Comparison of ENCODE assay signal across 1 cellular context in the genomic region with DNA sequence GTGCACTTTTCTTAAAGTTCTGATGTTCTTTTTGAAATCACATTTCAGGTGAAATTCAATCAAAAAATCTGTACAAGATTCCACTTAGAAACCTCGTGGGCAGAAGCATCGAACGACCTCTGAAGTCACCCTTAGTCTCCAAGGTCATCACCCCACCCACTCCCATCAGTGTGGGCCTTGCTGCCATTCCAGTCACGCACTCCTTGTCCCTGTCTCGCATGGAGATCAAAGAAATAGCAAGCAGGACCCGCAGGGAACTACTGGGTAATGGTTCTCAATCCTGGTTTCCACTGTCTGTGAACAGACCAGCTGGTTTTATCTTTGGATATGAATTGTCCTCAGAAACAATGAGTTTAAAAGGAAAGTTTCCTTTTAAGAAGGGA.
A peak's percentile ranks its signal among the peaks of the same experiment; 100 is the strongest.
TF ChIP-seq lines count a peak whose summit lies in the region.

No MANE protein-coding gene starts in this region.

TF ChIP-seq in HepG2, 621 proteins besides CTCF, POLR2A, EP300 and RAD21 (continued from another document):
- TF ChIP-seq ZNF232 (CRISPR knock-in tag; IDR thresholded peaks at IDR 0.05; ENCODE audit: borderline replicate concordance): no peak
- no peak for TF ChIP-seq AKAP8 (CRISPR knock-in tag; IDR thresholded peaks at IDR 0.05)
- TF ChIP-seq, protein P1, sequence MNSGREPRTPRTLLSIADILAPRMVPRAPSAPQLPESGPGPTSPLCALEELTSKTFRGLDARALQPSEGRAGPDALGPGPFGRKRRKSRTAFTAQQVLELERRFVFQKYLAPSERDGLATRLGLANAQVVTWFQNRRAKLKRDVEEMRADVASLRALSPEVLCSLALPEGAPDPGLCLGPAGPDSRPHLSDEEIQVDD (CRISPR knock-in tag; IDR thresholded peaks at IDR 0.05; ENCODE audit: borderline replicate concordance): no peak
- TF ChIP-seq RBM22 (optimal IDR thresholded peaks at IDR 0.05; ENCODE audit: low read length): no peak
- TF ChIP-seq RARG (CRISPR knock-in tag; IDR thresholded peaks at IDR 0.05; ENCODE audit: low read depth): no peak
- peak; percentile 36; the same call in 1 of the 2 replicates for TF ChIP-seq RBFOX2 (IDR thresholded peaks at IDR 0.05; ENCODE audit: low read depth, low read length)
- TF ChIP-seq ESRRA (CRISPR knock-in tag; IDR thresholded peaks at IDR 0.05; ENCODE audit: low read depth): 0 out of 2 replicates have a peak, but pooled peaks have one; percentile 32
- TF ChIP-seq ZNF83 (CRISPR knock-in tag; IDR thresholded peaks at IDR 0.05; ENCODE audit: borderline replicate concordance): no peak
- TF ChIP-seq TBX3 (IDR thresholded peaks at IDR 0.05; ENCODE audit: borderline replicate concordance): no peak
- no peak for TF ChIP-seq SETDB1 (CRISPR knock-in tag; IDR thresholded peaks at IDR 0.05; ENCODE audit: borderline replicate concordance)
- no peak for TF ChIP-seq SMAD1 (CRISPR knock-in tag; IDR thresholded peaks at IDR 0.05; ENCODE audit: borderline replicate concordance, low read depth)
- no peak for TF ChIP-seq ZNF468 (CRISPR knock-in tag; IDR thresholded peaks at IDR 0.05)
- no peak for TF ChIP-seq ZNF678 (CRISPR knock-in tag; IDR thresholded peaks at IDR 0.05)
